ENCODE assay signal across 1 cellular context in the genomic region with DNA sequence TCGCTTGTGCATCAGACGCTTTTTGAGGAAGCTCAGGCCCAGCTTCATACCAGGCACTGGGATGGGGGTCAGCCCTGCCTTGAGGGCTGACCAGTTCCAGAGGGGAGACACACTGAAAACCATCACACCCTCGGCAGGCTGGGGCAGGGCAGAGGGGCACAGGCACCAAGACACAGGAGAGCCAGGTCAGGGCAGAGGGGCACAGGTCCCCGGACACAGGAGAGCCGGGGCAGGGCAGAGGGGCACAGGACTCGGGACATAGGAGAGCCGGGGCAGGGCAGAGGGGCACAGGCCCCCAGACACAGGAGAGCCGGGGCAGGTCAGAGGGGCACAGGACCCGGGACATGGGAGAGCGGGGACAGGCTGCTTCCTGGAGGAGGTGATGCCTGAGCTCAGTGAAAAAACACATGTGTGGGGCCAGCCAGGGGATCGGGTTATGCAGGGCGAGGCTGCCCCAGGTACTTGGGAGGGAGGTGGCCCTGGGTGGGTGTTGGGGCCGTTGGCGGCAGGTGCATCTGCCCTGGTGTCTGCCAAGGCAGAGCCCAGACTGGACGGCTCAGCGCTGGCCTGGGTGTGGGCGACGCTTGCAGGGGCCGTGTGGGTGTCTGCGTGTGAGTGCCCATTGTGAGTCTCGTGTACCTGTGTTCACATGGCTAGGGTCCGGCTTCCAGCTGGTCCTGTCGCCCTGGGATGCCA.
TF ChIP-seq lines count a peak whose summit lies in the region.

No MANE protein-coding gene starts in this region.

TF ChIP-seq in SK-N-SH treated with all-trans-retinoic acid at 6 μM for 48 hours, 23 proteins besides CTCF, POLR2A, EP300 and RAD21 (continued from another document):
- TF ChIP-seq, protein P1, sequence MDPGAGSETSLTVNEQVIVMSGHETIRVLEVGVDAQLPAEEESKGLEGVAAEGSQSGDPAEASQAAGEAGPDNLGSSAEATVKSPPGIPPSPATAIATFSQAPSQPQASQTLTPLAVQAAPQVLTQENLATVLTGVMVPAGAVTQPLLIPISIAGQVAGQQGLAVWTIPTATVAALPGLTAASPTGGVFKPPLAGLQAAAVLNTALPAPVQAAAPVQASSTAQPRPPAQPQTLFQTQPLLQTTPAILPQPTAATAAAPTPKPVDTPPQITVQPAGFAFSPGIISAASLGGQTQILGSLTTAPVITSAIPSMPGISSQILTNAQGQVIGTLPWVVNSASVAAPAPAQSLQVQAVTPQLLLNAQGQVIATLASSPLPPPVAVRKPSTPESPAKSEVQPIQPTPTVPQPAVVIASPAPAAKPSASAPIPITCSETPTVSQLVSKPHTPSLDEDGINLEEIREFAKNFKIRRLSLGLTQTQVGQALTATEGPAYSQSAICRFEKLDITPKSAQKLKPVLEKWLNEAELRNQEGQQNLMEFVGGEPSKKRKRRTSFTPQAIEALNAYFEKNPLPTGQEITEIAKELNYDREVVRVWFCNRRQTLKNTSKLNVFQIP (CRISPR knock-in tag; IDR thresholded peaks at IDR 0.05; ENCODE audit: borderline replicate concordance, low read depth), result no peak
- no peak for TF ChIP-seq ZNF565 (CRISPR knock-in tag; conservative IDR thresholded peaks at IDR 0.05; ENCODE audit: low read depth)
- no peak for TF ChIP-seq TOX (CRISPR knock-in tag; IDR thresholded peaks at IDR 0.05; ENCODE audit: borderline replicate concordance)
- TF ChIP-seq, protein P2, sequence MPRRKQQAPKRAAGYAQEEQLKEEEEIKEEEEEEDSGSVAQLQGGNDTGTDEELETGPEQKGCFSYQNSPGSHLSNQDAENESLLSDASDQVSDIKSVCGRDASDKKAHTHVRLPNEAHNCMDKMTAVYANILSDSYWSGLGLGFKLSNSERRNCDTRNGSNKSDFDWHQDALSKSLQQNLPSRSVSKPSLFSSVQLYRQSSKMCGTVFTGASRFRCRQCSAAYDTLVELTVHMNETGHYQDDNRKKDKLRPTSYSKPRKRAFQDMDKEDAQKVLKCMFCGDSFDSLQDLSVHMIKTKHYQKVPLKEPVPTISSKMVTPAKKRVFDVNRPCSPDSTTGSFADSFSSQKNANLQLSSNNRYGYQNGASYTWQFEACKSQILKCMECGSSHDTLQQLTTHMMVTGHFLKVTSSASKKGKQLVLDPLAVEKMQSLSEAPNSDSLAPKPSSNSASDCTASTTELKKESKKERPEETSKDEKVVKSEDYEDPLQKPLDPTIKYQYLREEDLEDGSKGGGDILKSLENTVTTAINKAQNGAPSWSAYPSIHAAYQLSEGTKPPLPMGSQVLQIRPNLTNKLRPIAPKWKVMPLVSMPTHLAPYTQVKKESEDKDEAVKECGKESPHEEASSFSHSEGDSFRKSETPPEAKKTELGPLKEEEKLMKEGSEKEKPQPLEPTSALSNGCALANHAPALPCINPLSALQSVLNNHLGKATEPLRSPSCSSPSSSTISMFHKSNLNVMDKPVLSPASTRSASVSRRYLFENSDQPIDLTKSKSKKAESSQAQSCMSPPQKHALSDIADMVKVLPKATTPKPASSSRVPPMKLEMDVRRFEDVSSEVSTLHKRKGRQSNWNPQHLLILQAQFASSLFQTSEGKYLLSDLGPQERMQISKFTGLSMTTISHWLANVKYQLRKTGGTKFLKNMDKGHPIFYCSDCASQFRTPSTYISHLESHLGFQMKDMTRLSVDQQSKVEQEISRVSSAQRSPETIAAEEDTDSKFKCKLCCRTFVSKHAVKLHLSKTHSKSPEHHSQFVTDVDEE (CRISPR knock-in tag; IDR thresholded peaks at IDR 0.05), result no peak
- no peak for TF ChIP-seq RARB (CRISPR knock-in tag; IDR thresholded peaks at IDR 0.05)
- TF ChIP-seq ARNTL (CRISPR knock-in tag; IDR thresholded peaks at IDR 0.05; ENCODE audit: borderline replicate concordance, low read depth), result no peak
- TF ChIP-seq ZNF70 (CRISPR knock-in tag; IDR thresholded peaks at IDR 0.05), result no peak
- no peak for TF ChIP-seq ZC3H10 (CRISPR knock-in tag; IDR thresholded peaks at IDR 0.05)
